Comparison of ENCODE assay signal across 22 cellular contexts in the genomic region with DNA sequence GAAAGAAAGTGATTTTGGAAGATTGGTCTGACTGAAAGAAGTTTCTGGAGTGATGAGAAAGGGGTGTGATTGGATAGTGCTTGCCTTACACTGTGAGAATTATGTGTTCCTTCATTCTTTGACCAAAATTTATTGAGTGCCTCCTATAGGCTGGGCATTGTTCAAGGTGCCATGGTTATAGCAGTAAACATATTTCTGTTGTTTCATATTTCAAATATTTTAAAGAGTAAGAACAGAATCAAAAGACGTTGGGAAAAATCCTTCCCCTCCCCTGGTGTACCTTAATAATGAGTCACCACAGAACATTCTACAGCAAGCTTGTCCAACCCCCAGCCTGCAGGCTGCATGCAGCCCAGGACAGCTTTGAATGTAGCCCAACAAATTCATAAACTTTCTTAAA.
A peak's percentile ranks its signal among the peaks of the same experiment; 100 is the strongest.
DNase-seq lines count a peak whose midpoint lies in the region; ATAC-seq and TF ChIP-seq lines count a peak whose summit lies in the region.
"Had no signal": no experiment of that assay in that cellular context is flagged by ENCODE, and none has a peak within 500 bp of the region (broad histone marks: within the 10 kb centered on the region; RNA-seq: fewer than 3 reads in every experiment).

No MANE protein-coding gene starts in this region.

- H3K27me3 ChIP-seq in lower lobe of right lung (ENCODE audit: low read depth): no peaks in the 10 kb centered on the region
- H3K27me3 ChIP-seq: BLaER1 treated with 17β-estradiol and CSF1 and Interleukin-3, amounts not matched to agents 10 nM and 100 nM; heart right ventricle had no signal

- no peaks in the 10 kb centered on the region for H3K36me3 ChIP-seq in lower lobe of right lung
- H3K36me3 ChIP-seq: BLaER1 treated with 17β-estradiol and CSF1 and Interleukin-3, amounts not matched to agents 10 nM and 100 nM; heart right ventricle had no signal

- H3K4me3 ChIP-seq in lower lobe of right lung: no peak overlapping the region
- H3K4me3 ChIP-seq: BLaER1 treated with 17β-estradiol and CSF1 and Interleukin-3, amounts not matched to agents 10 nM and 100 nM; heart right ventricle had no signal

- peak; percentile 58 for DNase-seq in NCI-H226
- DNase-seq in chondrocyte (ENCODE audit: low spot score): no peak
- no peak for DNase-seq in lower lobe of right lung
- DNase-seq in HUDEP-2 (lab: John Stamatoyannopoulos, UW; ENCODE audit: unreplicated experiment in 76 of 76): no peak
- DNase-seq in central memory CD4-positive, alpha-beta T cell: no peak
- DNase-seq: activated CD4-positive, alpha-beta T cell treated with anti-CD3 and anti-CD28 coated beads, Interleukin-2, amount 10 ng/mL, durations not matched to agents 7 days and 5 days; effector CD8-positive, alpha-beta T cell; heart right ventricle; Karpas-422; natural killer cell; NCI-H2107; NCI-H526; SHP77 treated with DMSO at 0.1 percent for 48 hours; stimulated activated CD4-positive, alpha-beta T cell treated with anti-CD3 and anti-CD28 coated beads, Interleukin-2, amount 100 ng/mL, for 24 hours; stimulated activated naive CD8-positive, alpha-beta T cell treated with anti-CD3 and anti-CD28 coated beads, Interleukin-15, amount 100 ng/mL, for 72 hours; T-helper 1 cell had no signal

- peak overlapping the region; percentile 87 for H3K27ac ChIP-seq in 22Rv1
- no peak overlapping the region for H3K27ac ChIP-seq in lower lobe of right lung
- H3K27ac ChIP-seq: BLaER1 treated with 17β-estradiol and CSF1 and Interleukin-3, amounts not matched to agents 10 nM and 100 nM; parathyroid adenoma had no signal

- peaks cover 33% of the 10 kb centered on the region for H3K4me1 ChIP-seq in lower lobe of right lung

- peaks cover 2% of the 10 kb centered on the region for H3K36me3 Mint-ChIP-seq in chondrocyte (ENCODE audit: low read depth)
- H3K36me3 Mint-ChIP-seq: natural killer cell had no signal

- peak overlapping the region; percentile 1 for H3K27ac Mint-ChIP-seq in chondrocyte (ENCODE audit: unreplicated experiment)
- H3K27ac Mint-ChIP-seq: activated CD4-positive, alpha-beta T cell treated with anti-CD3 and anti-CD28 coated beads, Interleukin-2, amount 10 ng/mL, durations not matched to agents 7 days and 5 days; natural killer cell; stimulated activated naive CD8-positive, alpha-beta T cell treated with anti-CD3 and anti-CD28 coated beads, Interleukin-15, amount 100 ng/mL, for 72 hours had no signal

- ATAC-seq in lower lobe of right lung (peak; percentile 8 to 27), HG02885 (IDR thresholded peaks at IDR 0.05; ENCODE audit: poor library complexity, unreplicated experiment) (no peak), GM21515 (IDR thresholded peaks at IDR 0.05; ENCODE audit: unreplicated experiment) (no peak)
- ATAC-seq: heart right ventricle; natural killer cell; stimulated activated naive CD8-positive, alpha-beta T cell treated with anti-CD3 and anti-CD28 coated beads, Interleukin-15, amount 100 ng/mL, for 72 hours had no signal

- TF ChIP-seq CTCF in 22Rv1 (IDR thresholded peaks at IDR 0.05) (no peak), chondrocyte (IDR thresholded peaks at IDR 0.05) (no peak), lower lobe of right lung (IDR thresholded peaks at IDR 0.05) (no peak)

- H3K4me3 Mint-ChIP-seq in chondrocyte (ENCODE audit: unreplicated experiment): no peak overlapping the region
- H3K4me3 Mint-ChIP-seq: activated CD4-positive, alpha-beta T cell treated with anti-CD3 and anti-CD28 coated beads, Interleukin-2, amount 10 ng/mL, durations not matched to agents 7 days and 5 days; central memory CD8-positive, alpha-beta T cell; natural killer cell; stimulated activated naive CD8-positive, alpha-beta T cell treated with anti-CD3 and anti-CD28 coated beads, Interleukin-15, amount 100 ng/mL, for 72 hours had no signal

- no peaks in the 10 kb centered on the region for H3K9me3 ChIP-seq in lower lobe of right lung
- H3K9me3 ChIP-seq: BLaER1 treated with 17β-estradiol and CSF1 and Interleukin-3, amounts not matched to agents 10 nM and 100 nM; heart right ventricle had no signal

- peaks cover 16% of the 10 kb centered on the region for H3K4me1 Mint-ChIP-seq in chondrocyte (ENCODE audit: low read depth)
- H3K4me1 Mint-ChIP-seq: activated CD4-positive, alpha-beta T cell treated with anti-CD3 and anti-CD28 coated beads, Interleukin-2, amount 10 ng/mL, durations not matched to agents 7 days and 5 days; central memory CD8-positive, alpha-beta T cell; natural killer cell had no signal

- H3K9me3 Mint-ChIP-seq in chondrocyte (ENCODE audit: low read depth): no peaks in the 10 kb centered on the region
- H3K9me3 Mint-ChIP-seq: activated CD4-positive, alpha-beta T cell treated with anti-CD3 and anti-CD28 coated beads, Interleukin-2, amount 10 ng/mL, durations not matched to agents 7 days and 5 days; central memory CD8-positive, alpha-beta T cell; natural killer cell; stimulated activated naive CD8-positive, alpha-beta T cell treated with anti-CD3 and anti-CD28 coated beads, Interleukin-15, amount 100 ng/mL, for 72 hours had no signal

- H3K27me3 Mint-ChIP-seq in chondrocyte (ENCODE audit: low read depth): peaks cover 11% of the 10 kb centered on the region
- H3K27me3 Mint-ChIP-seq: central memory CD8-positive, alpha-beta T cell; stimulated activated naive CD8-positive, alpha-beta T cell treated with anti-CD3 and anti-CD28 coated beads, Interleukin-15, amount 100 ng/mL, for 72 hours had no signal

- intact Hi-C loops in lower lobe of right lung (cut with DNase I): no loop called here

Comparison
In these comparisons a context has a peak if more than half of its experiments do, and no peak if none do; other contexts are left out.
1. ATAC-seq: peak in lower lobe of right lung (2 of 2); none in HG02885 (single experiment) and GM21515 (single experiment).